In the genomic region with DNA sequence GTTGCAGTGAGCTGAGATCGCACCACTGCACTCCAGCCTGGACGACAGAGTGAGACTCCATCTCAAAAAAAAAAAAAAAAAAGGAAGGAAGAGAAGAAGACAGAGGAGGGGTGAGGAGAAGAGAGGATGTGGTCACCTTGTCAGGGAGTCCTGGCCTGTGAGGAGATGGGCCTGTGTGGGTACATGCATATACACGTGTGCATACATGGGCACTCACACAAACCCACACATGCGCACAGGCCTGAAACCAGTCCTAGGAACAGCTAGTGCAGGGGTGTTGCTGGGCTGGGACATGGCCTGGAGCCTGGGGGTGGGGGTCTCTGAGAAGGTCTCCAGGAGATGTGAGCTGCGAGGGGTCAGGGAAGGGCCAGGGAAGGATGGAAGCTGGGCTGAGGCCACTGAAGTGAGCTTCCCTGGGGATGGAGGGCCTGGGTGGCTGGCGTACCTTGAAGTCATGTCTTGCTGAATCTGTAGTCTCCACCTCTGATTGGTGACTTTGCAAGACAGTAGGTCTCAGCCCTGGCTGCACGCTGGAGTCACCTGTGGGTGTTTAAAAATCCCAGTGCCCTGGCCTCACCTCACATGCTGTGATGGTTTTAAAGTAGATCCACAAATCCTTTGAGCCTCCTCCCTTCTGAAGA, we compare ENCODE assay signal across 20 cellular contexts.
DNase-seq lines count a peak whose midpoint lies in the region; TF ChIP-seq lines count a peak whose summit lies in the region.
"Had no signal": no experiment of that assay in that cellular context is flagged by ENCODE, and none has a peak within 500 bp of the region (broad histone marks: within the 10 kb centered on the region; RNA-seq: fewer than 3 reads in every experiment).

No MANE protein-coding gene starts in this region.

- POLR2A ChIA-PET in Caco-2 (lab: Charles Lee), result no interaction called here

- H3K27me3 Mint-ChIP-seq in activated T-helper 1 cell treated with anti-CD3 and anti-CD28 coated beads, Interleukin-12 subunit alpha, Interleukin-12 subunit beta, Interleukin-2, Interleukin-4 antibody, amounts not matched to agents 30 ng/mL and 10 ng/mL and 1 ng/mL, durations not matched to agents 14 hours and 24 hours and 36 hours (ENCODE audit: insufficient read depth), result no peaks in the 10 kb centered on the region
- H3K27me3 Mint-ChIP-seq in immature natural killer cell (ENCODE audit: low read depth in 3 of 3) (peaks cover 0 to 3% (median 2%) of the 10 kb centered on the region in 3 donors), Caco-2 (ENCODE audit: insufficient read depth, unreplicated experiment) (peaks cover 27% of the 10 kb centered on the region)

- no TSS peak for BruUV-seq in Caco-2 (replicated peaks; lab: Mats Ljungman, UMichigan)

- no peaks in the 10 kb centered on the region for H3K36me3 ChIP-seq in Caco-2 (ENCODE audit: control insufficient read depth, insufficient read depth, low read length)
- H3K36me3 ChIP-seq: cardiac muscle cell had no signal

- peaks cover 46% of the 10 kb centered on the region for H3K4me1 Mint-ChIP-seq in activated T-helper 1 cell treated with anti-CD3 and anti-CD28 coated beads, Interleukin-12 subunit alpha, Interleukin-12 subunit beta, Interleukin-2, Interleukin-4 antibody, amounts not matched to agents 30 ng/mL and 10 ng/mL and 1 ng/mL, durations not matched to agents 14 hours and 24 hours and 36 hours (ENCODE audit: low read depth)
- H3K4me1 Mint-ChIP-seq in immature natural killer cell (peaks cover 25 to 38% of the 10 kb centered on the region in 2 donors), Caco-2 (ENCODE audit: low read depth, unreplicated experiment) (no peaks in the 10 kb centered on the region)

- H3K4me3 ChIP-seq in Jurkat, Clone E6-1 (ENCODE audit: low read length), result peak overlapping the region; percentile 28
- no peak overlapping the region for H3K4me3 ChIP-seq in Caco-2 (ENCODE audit: low read depth, low read length)
- H3K4me3 ChIP-seq: cardiac muscle cell had no signal

- H3K9me3 ChIP-seq in Caco-2, result no peaks in the 10 kb centered on the region

- H3K27me3 ChIP-seq in Caco-2 (replicated peaks; ENCODE audit: control insufficient read depth, insufficient read depth, low read length), result no peaks in the 10 kb centered on the region; the same call in 1 of the 2 replicates
- H3K27me3 ChIP-seq: cardiac muscle cell had no signal

- H3K4me1 ChIP-seq in Caco-2, result no peaks in the 10 kb centered on the region

- DNase-seq in activated CD8-positive, alpha-beta memory T cell treated with anti-CD3 and anti-CD28 coated beads for 24 hours, result peak; percentile 59
- no peak for DNase-seq in activated CD8-positive, alpha-beta memory T cell treated with anti-CD3 and anti-CD28 coated beads, Interleukin-2, amount 50 U/mL, for 48 hours
- DNase-seq in Jurkat, Clone E6-1 (ENCODE audit: low read depth, low spot score), result peak; percentile 70
- DNase-seq in activated T-helper 1 cell treated with anti-CD3 and anti-CD28 coated beads, Interleukin-12 subunit alpha, Interleukin-12 subunit beta, Interleukin-2, Interleukin-4 antibody, amounts not matched to agents 30 ng/mL and 10 ng/mL and 1 ng/mL, durations not matched to agents 14 hours and 24 hours and 36 hours (ENCODE audit: low spot score), result no peak
- DNase-seq in immature natural killer cell (no peak), NCI-H82 (lab: John Stamatoyannopoulos, UW) (no peak), cerebellum (ENCODE audit: low spot score) (no peak), Caco-2 (no peak)
- DNase-seq: anterior cingulate cortex; Calu3; glutamatergic neuron; naive B cell; NCI-H1105; NCI-H2081; PC-3; retina; stimulated activated CD4-positive, alpha-beta T cell treated with anti-CD3 and anti-CD28 coated beads, Interleukin-4, amount 100 ng/mL, for 1 hour; SW 1271 had no signal

- no peaks in the 10 kb centered on the region for H3K9me3 Mint-ChIP-seq in activated T-helper 1 cell treated with anti-CD3 and anti-CD28 coated beads, Interleukin-12 subunit alpha, Interleukin-12 subunit beta, Interleukin-2, Interleukin-4 antibody, amounts not matched to agents 30 ng/mL and 10 ng/mL and 1 ng/mL, durations not matched to agents 14 hours and 24 hours and 36 hours
- H3K9me3 Mint-ChIP-seq in immature natural killer cell (peaks cover 0 to 3% (median 0%) of the 10 kb centered on the region in 6 donors), Caco-2 (ENCODE audit: unreplicated experiment) (no peaks in the 10 kb centered on the region)
- H3K9me3 Mint-ChIP-seq: naive B cell, type B pancreatic cell had no signal

- CTCF ChIA-PET in Caco-2 (lab: Charles Lee), result interaction anchor here (0.6 kb wide), 1 partner anchor 13 kb away, joined by 4 read pairs; no protein-coding TSS in a partner anchor

- peak overlapping the region; percentile 96 for H3K27ac Mint-ChIP-seq in activated T-helper 1 cell treated with anti-CD3 and anti-CD28 coated beads, Interleukin-12 subunit alpha, Interleukin-12 subunit beta, Interleukin-2, Interleukin-4 antibody, amounts not matched to agents 30 ng/mL and 10 ng/mL and 1 ng/mL, durations not matched to agents 14 hours and 24 hours and 36 hours
- H3K27ac Mint-ChIP-seq in immature natural killer cell (peak overlapping the region in 5 of 6 donors; percentile 40 to 84 (median 72)), Caco-2 (ENCODE audit: unreplicated experiment) (no peak overlapping the region)
- H3K27ac Mint-ChIP-seq: naive B cell, type B pancreatic cell had no signal

- peaks cover 1% of the 10 kb centered on the region for H3K36me3 Mint-ChIP-seq in activated T-helper 1 cell treated with anti-CD3 and anti-CD28 coated beads, Interleukin-12 subunit alpha, Interleukin-12 subunit beta, Interleukin-2, Interleukin-4 antibody, amounts not matched to agents 30 ng/mL and 10 ng/mL and 1 ng/mL, durations not matched to agents 14 hours and 24 hours and 36 hours (ENCODE audit: low read depth)
- no peaks in the 10 kb centered on the region for H3K36me3 Mint-ChIP-seq in immature natural killer cell
- no peaks in the 10 kb centered on the region for H3K36me3 Mint-ChIP-seq in Caco-2 (ENCODE audit: insufficient read depth, unreplicated experiment)
- H3K36me3 Mint-ChIP-seq: naive B cell, type B pancreatic cell had no signal

- no peak for TF ChIP-seq CTCF in Caco-2 (IDR thresholded peaks at IDR 0.05; ENCODE audit: insufficient read depth in 1 of 2, low read depth in 1 of 2, low read length in 1 of 2, severe bottlenecking in 1 of 2, unreplicated experiment in 1 of 2)

- H3K4me3 Mint-ChIP-seq in activated T-helper 1 cell treated with anti-CD3 and anti-CD28 coated beads, Interleukin-12 subunit alpha, Interleukin-12 subunit beta, Interleukin-2, Interleukin-4 antibody, amounts not matched to agents 30 ng/mL and 10 ng/mL and 1 ng/mL, durations not matched to agents 14 hours and 24 hours and 36 hours, result peak overlapping the region; percentile 34
- H3K4me3 Mint-ChIP-seq in immature natural killer cell, result peak overlapping the region in 1 of 5 donors; percentile 10
- H3K4me3 Mint-ChIP-seq in Caco-2 (ENCODE audit: unreplicated experiment), result no peak overlapping the region
- H3K4me3 Mint-ChIP-seq: naive B cell, type B pancreatic cell had no signal

- intact Hi-C loops in activated T-helper 1 cell treated with anti-CD3 and anti-CD28 coated beads, Interleukin-12 subunit alpha, Interleukin-12 subunit beta, Interleukin-2, Interleukin-4 antibody, amounts not matched to agents 30 ng/mL and 10 ng/mL and 1 ng/mL, durations not matched to agents 14 hours and 24 hours and 36 hours (cut with micrococcal nuclease), result loop anchor here (1.0 kb wide), 1 partner anchor 49 kb away; no protein-coding TSS in a partner anchor
- intact Hi-C loops in Caco-2 (cut with micrococcal nuclease; ENCODE audit: unreplicated experiment), result loop anchor here (2.0 kb wide), 1 partner anchor 45 kb away; no protein-coding TSS in a partner anchor

Comparison
In these comparisons a context has a peak if more than half of its experiments do, and no peak if none do; other contexts are left out.
1. DNase-seq: peak in activated CD8-positive, alpha-beta memory T cell treated with anti-CD3 and anti-CD28 coated beads for 24 hours (single experiment) and Jurkat, Clone E6-1 (single experiment); none in activated CD8-positive, alpha-beta memory T cell treated with anti-CD3 and anti-CD28 coated beads, Interleukin-2, amount 50 U/mL, for 48 hours (single experiment), activated T-helper 1 cell treated with anti-CD3 and anti-CD28 coated beads, Interleukin-12 subunit alpha, Interleukin-12 subunit beta, Interleukin-2, Interleukin-4 antibody, amounts not matched to agents 30 ng/mL and 10 ng/mL and 1 ng/mL, durations not matched to agents 14 hours and 24 hours and 36 hours (single experiment), immature natural killer cell (0 of 3), NCI-H82 (single experiment), cerebellum (single experiment) and Caco-2 (0 of 2).